10 cellular contexts compared by ENCODE assay signal in the genomic region with DNA sequence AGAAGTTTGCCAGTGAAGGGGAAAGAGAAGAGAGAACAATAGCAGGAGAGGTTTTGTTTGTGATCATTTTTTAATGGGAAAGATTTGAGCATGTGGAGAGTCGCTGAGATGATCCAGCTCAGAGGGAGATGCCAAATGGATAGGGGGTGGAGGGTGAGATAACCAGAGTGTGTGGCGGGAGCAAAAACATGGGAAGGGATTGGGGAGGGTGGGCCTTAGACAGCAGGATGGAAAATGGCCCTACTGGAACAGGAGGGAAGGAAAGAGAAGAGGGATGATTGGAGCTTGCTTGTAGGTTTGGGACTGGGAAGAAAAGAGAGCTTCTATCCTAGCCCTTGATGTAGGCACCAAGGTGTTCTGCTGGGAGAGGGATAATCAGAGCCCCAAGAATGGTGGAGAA.
DNase-seq lines count a peak whose midpoint lies in the region; TF ChIP-seq lines count a peak whose summit lies in the region.
"Had no signal": no experiment of that assay in that cellular context is flagged by ENCODE, and none has a peak within 500 bp of the region (broad histone marks: within the 10 kb centered on the region; RNA-seq: fewer than 3 reads in every experiment).

No MANE protein-coding gene starts in this region.

- no peaks in the 10 kb centered on the region for H3K36me3 Mint-ChIP-seq in activated T-helper 2 cell treated with anti-CD3 and anti-CD28 coated beads, Interferon-gamma antibody, Interleukin-2, Interleukin-4, amounts not matched to agents 10 μg/mL and 5 μg/mL and 100 μg/mL, durations not matched to agents 14 hours and 24 hours and 36 hours (ENCODE audit: low read depth)
- H3K36me3 Mint-ChIP-seq in nephron progenitor cell (ENCODE audit: low read depth) = peaks cover 29% of the 10 kb centered on the region
- H3K36me3 Mint-ChIP-seq: CD8-positive, alpha-beta T cell had no signal

- no peak overlapping the region for H3K4me3 Mint-ChIP-seq in activated T-helper 2 cell treated with anti-CD3 and anti-CD28 coated beads, Interferon-gamma antibody, Interleukin-2, Interleukin-4, amounts not matched to agents 10 μg/mL and 5 μg/mL and 100 μg/mL, durations not matched to agents 14 hours and 24 hours and 36 hours (ENCODE audit: low read depth)
- H3K4me3 Mint-ChIP-seq in nephron progenitor cell = peak overlapping the region; percentile 2
- H3K4me3 Mint-ChIP-seq: B cell; CD8-positive, alpha-beta T cell had no signal

- DNase-seq in NCI-H2227 (lab: John Stamatoyannopoulos, UW; ENCODE audit: unreplicated experiment) (peak; percentile 38), NCI-H2227 treated with DMSO at 0.1 percent for 48 hours (lab: John Stamatoyannopoulos, UW) (no peak), NCI-H69 (lab: John Stamatoyannopoulos, UW) (peak; percentile 1), nephron progenitor cell (no peak), epidermal melanocyte (ENCODE audit: insufficient read length, low spot score) (no peak), NCI-H774 (lab: John Stamatoyannopoulos, UW) (no peak)
- peak; percentile 1 for DNase-seq in activated T-helper 2 cell treated with anti-CD3 and anti-CD28 coated beads, Interferon-gamma antibody, Interleukin-2, Interleukin-4, amounts not matched to agents 10 μg/mL and 5 μg/mL and 100 μg/mL, durations not matched to agents 14 hours and 24 hours and 36 hours (ENCODE audit: low spot score)
- DNase-seq: Calu3; CD8-positive, alpha-beta T cell had no signal

- no peaks in the 10 kb centered on the region for H3K9me3 Mint-ChIP-seq in activated T-helper 2 cell treated with anti-CD3 and anti-CD28 coated beads, Interferon-gamma antibody, Interleukin-2, Interleukin-4, amounts not matched to agents 10 μg/mL and 5 μg/mL and 100 μg/mL, durations not matched to agents 14 hours and 24 hours and 36 hours
- H3K9me3 Mint-ChIP-seq in nephron progenitor cell = peaks cover 33% of the 10 kb centered on the region

- intact Hi-C loops in activated T-helper 2 cell treated with anti-CD3 and anti-CD28 coated beads, Interferon-gamma antibody, Interleukin-2, Interleukin-4, amounts not matched to agents 10 μg/mL and 5 μg/mL and 100 μg/mL, durations not matched to agents 14 hours and 24 hours and 36 hours (cut with micrococcal nuclease) = no loop called here

- no peaks in the 10 kb centered on the region for H3K27me3 Mint-ChIP-seq in activated T-helper 2 cell treated with anti-CD3 and anti-CD28 coated beads, Interferon-gamma antibody, Interleukin-2, Interleukin-4, amounts not matched to agents 10 μg/mL and 5 μg/mL and 100 μg/mL, durations not matched to agents 14 hours and 24 hours and 36 hours (ENCODE audit: low read depth)
- peaks cover 60% of the 10 kb centered on the region for H3K27me3 Mint-ChIP-seq in nephron progenitor cell (ENCODE audit: low read depth, poor library complexity)

- TF ChIP-seq CTCF in nephron progenitor cell (IDR thresholded peaks at IDR 0.05) = no peak

- no peaks in the 10 kb centered on the region for H3K4me1 Mint-ChIP-seq in activated T-helper 2 cell treated with anti-CD3 and anti-CD28 coated beads, Interferon-gamma antibody, Interleukin-2, Interleukin-4, amounts not matched to agents 10 μg/mL and 5 μg/mL and 100 μg/mL, durations not matched to agents 14 hours and 24 hours and 36 hours (ENCODE audit: low read depth)
- H3K4me1 Mint-ChIP-seq in nephron progenitor cell = peaks cover 46% of the 10 kb centered on the region
- H3K4me1 Mint-ChIP-seq: B cell had no signal

- H3K27ac Mint-ChIP-seq in activated T-helper 2 cell treated with anti-CD3 and anti-CD28 coated beads, Interferon-gamma antibody, Interleukin-2, Interleukin-4, amounts not matched to agents 10 μg/mL and 5 μg/mL and 100 μg/mL, durations not matched to agents 14 hours and 24 hours and 36 hours = no peak overlapping the region
- H3K27ac Mint-ChIP-seq in nephron progenitor cell = no peak overlapping the region
- H3K27ac Mint-ChIP-seq: B cell; CD8-positive, alpha-beta T cell had no signal

Comparison
In these comparisons a context has a peak if more than half of its experiments do, and no peak if none do; other contexts are left out.
1. DNase-seq: peak in NCI-H2227 (single experiment), NCI-H69 (single experiment) and activated T-helper 2 cell treated with anti-CD3 and anti-CD28 coated beads, Interferon-gamma antibody, Interleukin-2, Interleukin-4, amounts not matched to agents 10 μg/mL and 5 μg/mL and 100 μg/mL, durations not matched to agents 14 hours and 24 hours and 36 hours (single experiment); none in NCI-H2227 treated with DMSO at 0.1 percent for 48 hours (single experiment), nephron progenitor cell (single experiment), epidermal melanocyte (single experiment) and NCI-H774 (single experiment).